ENCODE assay signal across 14 cellular contexts in the genomic region with DNA sequence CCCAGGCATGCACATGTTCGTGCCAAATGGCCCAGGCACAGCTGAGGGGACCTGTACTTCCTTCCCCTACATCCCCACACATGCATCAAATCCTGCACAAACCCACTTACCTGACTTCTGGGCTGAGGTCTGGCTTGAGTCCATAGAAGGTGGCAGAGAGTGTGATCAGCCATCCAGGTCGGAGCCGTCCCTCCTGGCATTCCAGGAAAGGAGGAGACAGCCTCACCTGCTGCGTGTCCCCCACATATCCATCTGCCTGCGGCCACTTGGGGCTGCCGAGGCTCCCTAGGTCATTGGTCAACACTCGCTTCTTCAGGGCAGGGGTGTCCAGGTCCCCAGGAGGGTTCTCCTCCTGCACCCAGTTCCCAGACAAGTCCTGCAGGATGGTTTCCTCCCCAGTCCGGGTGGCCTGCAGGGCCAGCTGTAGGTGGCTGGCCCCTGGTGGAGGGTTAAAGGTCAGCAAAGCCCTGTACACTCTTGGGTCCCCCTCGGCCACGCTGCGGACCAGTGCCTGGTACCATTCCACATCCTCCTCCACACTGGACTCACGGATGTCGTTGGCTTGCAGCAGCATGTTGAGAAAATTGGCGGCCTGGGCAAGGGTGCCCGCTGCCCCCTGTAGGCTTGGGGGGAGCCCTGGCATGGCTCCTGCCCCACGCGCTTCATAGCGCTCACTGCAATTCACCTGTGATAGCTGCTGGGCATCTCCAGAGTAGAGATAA. TPM values are rescaled to one million over a fixed set of nuclear protein-coding genes. Genes with fewer than 3 reads are reported as not detected.
DNase-seq lines count a peak whose midpoint lies in the region; ATAC-seq and TF ChIP-seq lines count a peak whose summit lies in the region.
"Had no signal": no experiment of that assay in that cellular context is flagged by ENCODE, and none has a peak within 500 bp of the region (broad histone marks: within the 10 kb centered on the region; RNA-seq: fewer than 3 reads in every experiment).

No MANE protein-coding gene starts in this region.

- no peak overlapping the region for H3K27ac ChIP-seq in neural progenitor cell
- H3K27ac ChIP-seq in mesenchymal stem cell (ENCODE audit: low read length, poor library complexity, severe bottlenecking), result no peak overlapping the region

- no peak overlapping the region for H3K18ac ChIP-seq in mesenchymal stem cell (ENCODE audit: low read depth in 1 of 2, low read length in 2 of 2)

- H4K91ac ChIP-seq in mesenchymal stem cell (ENCODE audit: low read length), result no peak overlapping the region

- H3K27me3 ChIP-seq in neural progenitor cell (no peaks in the 10 kb centered on the region), mesenchymal stem cell (ENCODE audit: control insufficient read depth in 1 of 2, insufficient read depth in 1 of 2, low read length in 2 of 2) (peaks cover 39 to 45% of the 10 kb centered on the region in 2 experiments)

- no peak overlapping the region for H2AFZ ChIP-seq in neural progenitor cell (replicated peaks)
- H2AFZ ChIP-seq in mesenchymal stem cell (ENCODE audit: low read depth, low read length), result no peak overlapping the region

- no peaks in the 10 kb centered on the region for H3K79me1 ChIP-seq in mesenchymal stem cell (replicated peaks; ENCODE audit: low read length, poor library complexity, severe bottlenecking)

- TF ChIP-seq CTCF in natural killer cell (IDR thresholded peaks at IDR 0.05) (no peak), chondrocyte (IDR thresholded peaks at IDR 0.05) (no peak), neural progenitor cell (IDR thresholded peaks at IDR 0.05) (no peak)

- peaks cover 7% of the 10 kb centered on the region for H3K4me1 ChIP-seq in neural progenitor cell
- peaks cover 5% of the 10 kb centered on the region for H3K4me1 ChIP-seq in mesenchymal stem cell (ENCODE audit: control insufficient read depth, insufficient read depth, low read depth, low read length)

- no peak overlapping the region for H3K14ac ChIP-seq in mesenchymal stem cell (ENCODE audit: low read length in 2 of 2)

- H3K4me3 Mint-ChIP-seq in natural killer cell treated with Interleukin-12 subunit alpha and Interleukin-12 subunit beta and Interleukin-15 and Interleukin-18, amount 100 ng/mL, for 72 hours, result no peak overlapping the region
- no peak overlapping the region for H3K4me3 Mint-ChIP-seq in natural killer cell
- no peak overlapping the region for H3K4me3 Mint-ChIP-seq in chondrocyte (ENCODE audit: unreplicated experiment)
- no peak overlapping the region for H3K4me3 Mint-ChIP-seq in neural progenitor cell
- H3K4me3 Mint-ChIP-seq: B cell; CD4-positive, alpha-beta T cell had no signal

- H3K4ac ChIP-seq in mesenchymal stem cell (ENCODE audit: low read depth in 1 of 2, low read length in 2 of 2), result no peak overlapping the region

- H3K23ac ChIP-seq in mesenchymal stem cell (ENCODE audit: low read length in 2 of 2), result no peak overlapping the region

- H3F3A ChIP-seq in neural progenitor cell (ENCODE audit: low read depth), result peaks cover 10% of the 10 kb centered on the region

- no peak overlapping the region for H2BK5ac ChIP-seq in mesenchymal stem cell (ENCODE audit: low read depth, low read length, poor library complexity, severe bottlenecking)

- peaks cover 7% of the 10 kb centered on the region in 2 donors for H3K27me3 Mint-ChIP-seq in natural killer cell treated with Interleukin-12 subunit alpha and Interleukin-12 subunit beta and Interleukin-15 and Interleukin-18, amount 100 ng/mL, for 72 hours
- H3K27me3 Mint-ChIP-seq in natural killer cell (ENCODE audit: low read depth in 2 of 2) (peaks cover 0 to 4% of the 10 kb centered on the region in 2 donors), chondrocyte (ENCODE audit: low read depth) (peaks cover 7% of the 10 kb centered on the region), neural progenitor cell (ENCODE audit: insufficient read depth, low read depth) (peaks cover 6% of the 10 kb centered on the region)

- H3K9me3 ChIP-seq in neural progenitor cell (ENCODE audit: low read depth), result no peaks in the 10 kb centered on the region
- H3K9me3 ChIP-seq in mesenchymal stem cell (ENCODE audit: control insufficient read depth, low read length), result no peaks in the 10 kb centered on the region

- H3K36me3 ChIP-seq in neural progenitor cell (no peaks in the 10 kb centered on the region), mesenchymal stem cell (ENCODE audit: control insufficient read depth in 1 of 2, insufficient read depth in 2 of 2, low read depth in 1 of 2, low read length in 2 of 2) (no peaks in the 10 kb centered on the region)

- H4K20me1 ChIP-seq in neural progenitor cell (ENCODE audit: low read depth), result no peaks in the 10 kb centered on the region

- H3K4me1 Mint-ChIP-seq in natural killer cell treated with Interleukin-12 subunit alpha and Interleukin-12 subunit beta and Interleukin-15 and Interleukin-18, amount 100 ng/mL, for 72 hours (ENCODE audit: low read depth in 2 of 2), result no peaks in the 10 kb centered on the region
- H3K4me1 Mint-ChIP-seq in natural killer cell (no peaks in the 10 kb centered on the region), chondrocyte (ENCODE audit: low read depth) (peaks cover 3% of the 10 kb centered on the region), neural progenitor cell (peaks cover 17% of the 10 kb centered on the region)
- H3K4me1 Mint-ChIP-seq: B cell had no signal

- WGBS in mesenchymal stem cell, result 90% methylated on average over 18 of the region's 18 CpGs

- no peak overlapping the region for H3K9ac ChIP-seq in neural progenitor cell
- no peak overlapping the region for H3K9ac ChIP-seq in mesenchymal stem cell (ENCODE audit: low read length)

- no peak overlapping the region for H3K27ac Mint-ChIP-seq in natural killer cell treated with Interleukin-12 subunit alpha and Interleukin-12 subunit beta and Interleukin-15 and Interleukin-18, amount 100 ng/mL, for 72 hours
- H3K27ac Mint-ChIP-seq in natural killer cell, result no peak overlapping the region
- H3K27ac Mint-ChIP-seq in chondrocyte (ENCODE audit: unreplicated experiment), result no peak overlapping the region
- peak overlapping the region; percentile 57 for H3K27ac Mint-ChIP-seq in neural progenitor cell
- H3K27ac Mint-ChIP-seq: B cell; CD4-positive, alpha-beta T cell had no signal

- intact Hi-C loops in natural killer cell (cut with micrococcal nuclease), result no loop called here

- DNase-seq in natural killer cell treated with Interleukin-12 subunit alpha and Interleukin-12 subunit beta and Interleukin-15 and Interleukin-18, amount 100 ng/mL, for 72 hours (ENCODE audit: low spot score), result peak; percentile 54
- DNase-seq in natural killer cell (no peak), chondrocyte (ENCODE audit: low spot score) (peak; percentile 70), neural progenitor cell (ENCODE audit: low spot score) (no peak), mesenchymal stem cell (no peak)
- DNase-seq: CD4-positive, alpha-beta T cell; DMS79; GOT3; IMR-90 had no signal

- H3K4me3 ChIP-seq in neural progenitor cell, result no peak overlapping the region
- H3K4me3 ChIP-seq in mesenchymal stem cell (ENCODE audit: insufficient read depth in 1 of 2, low read depth in 1 of 2, low read length in 2 of 2), result no peak overlapping the region

- H3K79me2 ChIP-seq in neural progenitor cell (ENCODE audit: low read depth), result no peaks in the 10 kb centered on the region

- H2AK5ac ChIP-seq in mesenchymal stem cell (ENCODE audit: low read length, severe bottlenecking), result no peak overlapping the region

- H3K36me3 Mint-ChIP-seq in natural killer cell treated with Interleukin-12 subunit alpha and Interleukin-12 subunit beta and Interleukin-15 and Interleukin-18, amount 100 ng/mL, for 72 hours, result no peaks in the 10 kb centered on the region
- H3K36me3 Mint-ChIP-seq in natural killer cell, result no peaks in the 10 kb centered on the region
- no peaks in the 10 kb centered on the region for H3K36me3 Mint-ChIP-seq in chondrocyte (ENCODE audit: low read depth)
- no peaks in the 10 kb centered on the region for H3K36me3 Mint-ChIP-seq in neural progenitor cell

- H3K4me2 ChIP-seq in neural progenitor cell (no peak overlapping the region), mesenchymal stem cell (ENCODE audit: low read length, poor library complexity, severe bottlenecking) (no peak overlapping the region)

- no peak overlapping the region for H4K8ac ChIP-seq in mesenchymal stem cell (ENCODE audit: low read length)

- no peak for ATAC-seq in natural killer cell treated with Interleukin-12 subunit alpha and Interleukin-12 subunit beta and Interleukin-15 and Interleukin-18, amount 100 ng/mL, for 72 hours
- ATAC-seq in natural killer cell (no peak), HG03196 (IDR thresholded peaks at IDR 0.05; ENCODE audit: unreplicated experiment) (no peak), GM21619 (IDR thresholded peaks at IDR 0.05; ENCODE audit: unreplicated experiment) (no peak)
- ATAC-seq: HCT116 had no signal

- no peaks in the 10 kb centered on the region for H3K9me3 Mint-ChIP-seq in natural killer cell treated with Interleukin-12 subunit alpha and Interleukin-12 subunit beta and Interleukin-15 and Interleukin-18, amount 100 ng/mL, for 72 hours
- H3K9me3 Mint-ChIP-seq in natural killer cell (no peaks in the 10 kb centered on the region), chondrocyte (ENCODE audit: low read depth) (no peaks in the 10 kb centered on the region), neural progenitor cell (no peaks in the 10 kb centered on the region)
- H3K9me3 Mint-ChIP-seq: CD4-positive, alpha-beta T cell had no signal

- H2BK15ac ChIP-seq in mesenchymal stem cell (ENCODE audit: low read depth, poor library complexity, severe bottlenecking), result no peak overlapping the region

- no peak overlapping the region for H2BK12ac ChIP-seq in mesenchymal stem cell (ENCODE audit: low read length in 2 of 2)

- H2BK120ac ChIP-seq in mesenchymal stem cell (ENCODE audit: low read depth, low read length), result no peak overlapping the region

RNA-seq across cellular contexts. Expression of gene GPR179, which starts 0.7 kb away (rescaled TPM):
- total RNA-seq in natural killer cell treated with Interleukin-12 subunit alpha and Interleukin-12 subunit beta and Interleukin-15 and Interleukin-18, amount 100 ng/mL, for 72 hours, result under 1 TPM in 1 of 2 donors, not detected in 1; 0.10 TPM
- total RNA-seq in natural killer cell (not detected), chondrocyte (0.56 TPM in 1 of 3 replicates, not detected in the others), neural progenitor cell (ENCODE audit: low replicate concordance) (0.22 TPM in 1 of 2 replicates, not detected in the other)
- not detected for polyA plus RNA-seq in mesenchymal stem cell (2013, experiment 1 of 2)
- 0.01 TPM for polyA plus RNA-seq in mesenchymal stem cell (2013, experiment 2 of 2)
- total RNA-seq: B cell; CD4-positive, alpha-beta T cell; G401; IMR-90 had no signal
- polyA plus RNA-seq: IMR-90 had no signal

RNA-seq across cellular contexts. Expression of gene SOCS7, which starts 8.6 kb away (rescaled TPM):
- 10 to 100 TPM; 14.2 to 29.7 TPM for total RNA-seq in natural killer cell treated with Interleukin-12 subunit alpha and Interleukin-12 subunit beta and Interleukin-15 and Interleukin-18, amount 100 ng/mL, for 72 hours
- total RNA-seq in natural killer cell (10 to 100 TPM; 13.6 to 31.8 (median 21.2) TPM), chondrocyte (17.8 to 19.5 TPM (median 17.9 TPM) in 3 replicates), neural progenitor cell (ENCODE audit: low replicate concordance) (17.8 and 27.0 TPM in 2 replicates)
- polyA plus RNA-seq in mesenchymal stem cell (2013, experiment 1 of 2), result 4.7 TPM
- 4.0 TPM for polyA plus RNA-seq in mesenchymal stem cell (2013, experiment 2 of 2)

RNA-seq across cellular contexts. Expression of gene MRPL45, which starts 46.1 kb away (rescaled TPM):
- 10 to 100 TPM; 29.1 to 30.4 TPM for total RNA-seq in natural killer cell treated with Interleukin-12 subunit alpha and Interleukin-12 subunit beta and Interleukin-15 and Interleukin-18, amount 100 ng/mL, for 72 hours
- 10 to 100 TPM; 11.5 to 14.2 (median 12.6) TPM for total RNA-seq in natural killer cell
- total RNA-seq in chondrocyte, result 26.0 to 29.3 TPM (median 27.0 TPM) in 3 replicates
- 59.0 and 68.3 TPM in 2 replicates for total RNA-seq in neural progenitor cell (ENCODE audit: low replicate concordance)
- polyA plus RNA-seq in mesenchymal stem cell (2013, experiment 1 of 2), result 39.8 TPM
- polyA plus RNA-seq in mesenchymal stem cell (2013, experiment 2 of 2), result 40.2 TPM

Comparison
In these comparisons a context has a peak if more than half of its experiments do, and no peak if none do; other contexts are left out.
1. DNase-seq: peak in natural killer cell treated with Interleukin-12 subunit alpha and Interleukin-12 subunit beta and Interleukin-15 and Interleukin-18, amount 100 ng/mL, for 72 hours (single experiment) and chondrocyte (single experiment); none in natural killer cell (single experiment), neural progenitor cell (single experiment) and mesenchymal stem cell (single experiment).